ENCODE assay signal across 2 cellular contexts in genomic region chr5:144093400-144093799, GRCh38.
TF ChIP-seq lines count a peak whose summit lies in the region.

No MANE protein-coding gene starts in this region.

TF ChIP-seq in GM23338, 12 proteins besides CTCF, POLR2A, EP300 and RAD21 (continued from another document):
- TF ChIP-seq ZNF462 (CRISPR knock-in tag; IDR thresholded peaks at IDR 0.05) = peak; percentile 69
- peak; percentile 72; the same call in 1 of the 2 replicates for TF ChIP-seq NANOG (IDR thresholded peaks at IDR 0.05; ENCODE audit: borderline replicate concordance)
- TF ChIP-seq JUNB (IDR thresholded peaks at IDR 0.05; ENCODE audit: unreplicated experiment) = no peak
- no peak for TF ChIP-seq CREB1 (CRISPR knock-in tag; IDR thresholded peaks at IDR 0.05; ENCODE audit: low read depth)
- no peak for TF ChIP-seq REST (IDR thresholded peaks at IDR 0.05; ENCODE audit: unreplicated experiment)
- TF ChIP-seq POLR2AphosphoS5 (IDR thresholded peaks at IDR 0.05; ENCODE audit: low read depth) = peak; percentile 38; the same call in 1 of the 2 replicates

TF ChIP-seq in WTC11, 78 proteins besides CTCF, POLR2A, EP300 and RAD21 (continued from another document):
- TF ChIP-seq PRDM15 (CRISPR knock-in tag; IDR thresholded peaks at IDR 0.05) = no peak
- TF ChIP-seq OVOL2 (CRISPR knock-in tag; IDR thresholded peaks at IDR 0.05; ENCODE audit: borderline replicate concordance) = no peak
- TF ChIP-seq MLX (CRISPR knock-in tag; IDR thresholded peaks at IDR 0.05) = no peak
- no peak for TF ChIP-seq KAT7 (CRISPR knock-in tag; IDR thresholded peaks at IDR 0.05; ENCODE audit: borderline replicate concordance)
- TF ChIP-seq ZNF512 (CRISPR knock-in tag; IDR thresholded peaks at IDR 0.05; ENCODE audit: borderline replicate concordance) = no peak
- TF ChIP-seq CDX4 (CRISPR knock-in tag; IDR thresholded peaks at IDR 0.05; ENCODE audit: borderline replicate concordance) = no peak
- TF ChIP-seq NR1H2 (CRISPR knock-in tag; IDR thresholded peaks at IDR 0.05) = no peak
- TF ChIP-seq HMGA2 (CRISPR knock-in tag; IDR thresholded peaks at IDR 0.05) = no peak
- no peak for TF ChIP-seq USF1 (CRISPR knock-in tag; IDR thresholded peaks at IDR 0.05)
- no peak for TF ChIP-seq IRF2 (CRISPR knock-in tag; IDR thresholded peaks at IDR 0.05; ENCODE audit: borderline replicate concordance, low read depth)
- TF ChIP-seq ZNF423 (CRISPR knock-in tag; IDR thresholded peaks at IDR 0.05) = no peak
